Comparison of ENCODE assay signal across 8 cellular contexts in genomic region chr11:72750556-72751292, GRCh38. TPM values are rescaled to one million over a fixed set of nuclear protein-coding genes. Genes with fewer than 3 reads are reported as not detected.
DNase-seq lines count a peak whose midpoint lies in the region; ATAC-seq, FAIRE-seq and TF ChIP-seq lines count a peak whose summit lies in the region.

No MANE protein-coding gene starts in this region.

- no peaks in the 10 kb centered on the region for H3K27me3 Mint-ChIP-seq in neural crest cell (ENCODE audit: low read depth)

- no peaks in the 10 kb centered on the region for H3K9me3 Mint-ChIP-seq in neural crest cell

- DNase-seq in D341Med (ENCODE audit: low spot score) (peak; percentile 72), dorsolateral prefrontal cortex (no peak), neural crest cell (ENCODE audit: low read depth, low spot score) (no peak), GM19239 (ENCODE audit: insufficient read length, low spot score) (no peak), DMS 273 treated with DMSO at 0.1 percent for 48 hours (lab: John Stamatoyannopoulos, UW) (no peak)

- peaks cover 42% of the 10 kb centered on the region for H3K4me1 Mint-ChIP-seq in neural crest cell

- H3K4me2 ChIP-seq in KMS-11, result peak overlapping the region; percentile 82; the same call in 1 of the 2 replicates

- H3K4me1 ChIP-seq in KMS-11 (ENCODE audit: low read depth, poor library complexity, severe bottlenecking), result peaks cover 12% of the 10 kb centered on the region

- no peak overlapping the region for H3K9ac ChIP-seq in KMS-11

- H3K27ac ChIP-seq in KMS-11, result no peak overlapping the region
- H3K27ac ChIP-seq in dorsolateral prefrontal cortex, result peak overlapping the region in 57 of 59 donors; percentile 1 to 93 (median 86)

- H4K20me1 ChIP-seq in KMS-11 (ENCODE audit: insufficient read depth), result no peaks in the 10 kb centered on the region

- ATAC-seq in HG03159 (IDR thresholded peaks at IDR 0.05; ENCODE audit: unreplicated experiment) (no peak), HG02610 (IDR thresholded peaks at IDR 0.05; ENCODE audit: unreplicated experiment) (no peak)

- H3K36me3 Mint-ChIP-seq in neural crest cell (ENCODE audit: low read depth), result no peaks in the 10 kb centered on the region

- H3K36me3 ChIP-seq in KMS-11 (ENCODE audit: insufficient read depth), result no peaks in the 10 kb centered on the region

- intact Hi-C loops in dorsolateral prefrontal cortex (cut with DNase I), result no loop called here

- H2AFZ ChIP-seq in KMS-11 (ENCODE audit: low read depth), result no peak overlapping the region

- H3K4me3 ChIP-seq in KMS-11 (IDR thresholded peaks at IDR 0.05; ENCODE audit: insufficient read depth, low read depth, low read length), result no peak overlapping the region
- H3K4me3 ChIP-seq in dorsolateral prefrontal cortex, result peak overlapping the region; percentile 59 to 95 (median 73)

- TF ChIP-seq CTCF in KMS-11 (conservative IDR thresholded peaks at IDR 0.05; ENCODE audit: low read depth, low read length) (no peak), dorsolateral prefrontal cortex (IDR thresholded peaks at IDR 0.05 in 54 of 56, conservative IDR thresholded peaks at IDR 0.05 in 2 of 56; ENCODE audit: low read depth in 1 of 56, partially characterized antibody in 56 of 56) (no peak), neural crest cell (conservative IDR thresholded peaks at IDR 0.05) (no peak)

- H3K79me2 ChIP-seq in KMS-11 (ENCODE audit: insufficient read depth, low read depth), result peaks cover 9% of the 10 kb centered on the region; the same call in 1 of the 2 replicates

- FAIRE-seq in GM19239 (lab: Jason Lieb, UNC), result no peak

- H3K27ac Mint-ChIP-seq in neural crest cell (ENCODE audit: unreplicated experiment), result no peak overlapping the region

- H3K4me3 Mint-ChIP-seq in neural crest cell, result peak overlapping the region; percentile 86

- H3K27me3 ChIP-seq in KMS-11 (ENCODE audit: insufficient read depth, low read depth), result no peaks in the 10 kb centered on the region
- H3K27me3 ChIP-seq in dorsolateral prefrontal cortex, result no peaks in the 10 kb centered on the region

RNA-seq across cellular contexts. Expression of gene ARAP1, which starts 1.5 kb away (rescaled TPM):
- total RNA-seq in dorsolateral prefrontal cortex (100 to 1,000 TPM in 8 of 120 experiments, 10 to 100 TPM in 112; 42.2 to 126 (median 68.6) TPM), neural crest cell (79.0 and 80.7 TPM in 2 replicates)

RNA-seq across cellular contexts. Expression of gene STARD10, which starts 43.1 kb away (rescaled TPM):
- total RNA-seq in dorsolateral prefrontal cortex (100 to 1,000 TPM in 2 of 120 experiments, 10 to 100 TPM in 118; 31.5 to 113 (median 51.1) TPM), neural crest cell (12.6 and 13.5 TPM in 2 replicates)
